In genomic region chr6:2225422-2226392, GRCh38 we compare ENCODE assay signal across 1 cellular context.
TF ChIP-seq lines count a peak whose summit lies in the region.

No MANE protein-coding gene starts in this region.

TF ChIP-seq in HepG2, 621 proteins besides CTCF, POLR2A, EP300 and RAD21 (continued from another document and continues in another):
- TF ChIP-seq ZBTB10 (CRISPR knock-in tag; IDR thresholded peaks at IDR 0.05; ENCODE audit: borderline replicate concordance), result no peak
- no peak for TF ChIP-seq RBAK (CRISPR knock-in tag; IDR thresholded peaks at IDR 0.05)
- TF ChIP-seq ZKSCAN8 (CRISPR knock-in tag; IDR thresholded peaks at IDR 0.05; ENCODE audit: borderline replicate concordance), result peak; percentile 97
- no peak for TF ChIP-seq ZBTB37 (CRISPR knock-in tag; IDR thresholded peaks at IDR 0.05)
- TF ChIP-seq ZFP37 (CRISPR knock-in tag; IDR thresholded peaks at IDR 0.05; ENCODE audit: borderline replicate concordance), result no peak
- peak; percentile 98; the same call in 1 of the 2 replicates for TF ChIP-seq ZNF124 (CRISPR knock-in tag; IDR thresholded peaks at IDR 0.05)
- TF ChIP-seq PRDM15 (CRISPR knock-in tag; IDR thresholded peaks at IDR 0.05), result no peak; the same call in 1 of the 2 replicates
- peak; percentile 95 for TF ChIP-seq MIXL1 (CRISPR knock-in tag; IDR thresholded peaks at IDR 0.05)
- peak; percentile 96 for TF ChIP-seq SAP130 (CRISPR knock-in tag; IDR thresholded peaks at IDR 0.05; ENCODE audit: low read depth)
- TF ChIP-seq ZFP36 (IDR thresholded peaks at IDR 0.05; ENCODE audit: borderline replicate concordance, low read depth, low read length, partially characterized antibody), result no peak
- no peak for TF ChIP-seq MTF1 (CRISPR knock-in tag; IDR thresholded peaks at IDR 0.05)
- no peak for TF ChIP-seq USF2 (IDR thresholded peaks at IDR 0.05; ENCODE audit: low read depth, low read length)
- no peak for TF ChIP-seq USF2 (CRISPR knock-in tag; IDR thresholded peaks at IDR 0.05; ENCODE audit: borderline replicate concordance)
- no peak; the same call in 1 of the 2 replicates for TF ChIP-seq TFDP2 (CRISPR knock-in tag; IDR thresholded peaks at IDR 0.05)
- TF ChIP-seq ZNF382 (CRISPR knock-in tag; IDR thresholded peaks at IDR 0.05; ENCODE audit: borderline replicate concordance), result no peak
- no peak for TF ChIP-seq KLF12 (CRISPR knock-in tag; IDR thresholded peaks at IDR 0.05; ENCODE audit: borderline replicate concordance)
- TF ChIP-seq HMGA1 (CRISPR knock-in tag; conservative IDR thresholded peaks at IDR 0.05), result no peak
- no peak for TF ChIP-seq CBX2 (IDR thresholded peaks at IDR 0.05; ENCODE audit: low read depth, low read length)
- no peak for TF ChIP-seq CBX2 (CRISPR knock-in tag; IDR thresholded peaks at IDR 0.05; ENCODE audit: low read depth)
- TF ChIP-seq THAP11 (CRISPR knock-in tag; IDR thresholded peaks at IDR 0.05), result peak; percentile 68
- peak; percentile 55 for TF ChIP-seq CREB1 (IDR thresholded peaks at IDR 0.05)
- peak; percentile 88 for TF ChIP-seq CREB1 (CRISPR knock-in tag; IDR thresholded peaks at IDR 0.05)
- TF ChIP-seq CC2D1A (CRISPR knock-in tag; IDR thresholded peaks at IDR 0.05), result 0 out of 2 replicates have a peak, but pooled peaks have one; percentile 40
- no peak for TF ChIP-seq ZNF280B (CRISPR knock-in tag; IDR thresholded peaks at IDR 0.05; ENCODE audit: borderline replicate concordance)
- TF ChIP-seq HOXA3 (CRISPR knock-in tag; IDR thresholded peaks at IDR 0.05), result peak; percentile 65
- peak; percentile 74; the same call in 1 of the 2 replicates for TF ChIP-seq ZBTB39 (CRISPR knock-in tag; IDR thresholded peaks at IDR 0.05)
- no peak for TF ChIP-seq RELA (CRISPR knock-in tag; IDR thresholded peaks at IDR 0.05)
- TF ChIP-seq ZNF644 (CRISPR knock-in tag; IDR thresholded peaks at IDR 0.05; ENCODE audit: low read depth), result peak; percentile 46
- no peak for TF ChIP-seq CCAR2 (optimal IDR thresholded peaks at IDR 0.05; ENCODE audit: low read depth, low read length)
- no peak; the same call in 1 of the 2 replicates for TF ChIP-seq THAP7 (CRISPR knock-in tag; IDR thresholded peaks at IDR 0.05)
- no peak for TF ChIP-seq ZNF619 (CRISPR knock-in tag; IDR thresholded peaks at IDR 0.05)
- TF ChIP-seq IKZF4 (CRISPR knock-in tag; IDR thresholded peaks at IDR 0.05; ENCODE audit: borderline replicate concordance, low read depth, not compliant biosample characterization), result no peak
- no peak for TF ChIP-seq ZNF225 (CRISPR knock-in tag; IDR thresholded peaks at IDR 0.05)
- TF ChIP-seq AHDC1 (CRISPR knock-in tag; IDR thresholded peaks at IDR 0.05; ENCODE audit: borderline replicate concordance), result peak; percentile 98
- peak; percentile 99 for TF ChIP-seq FOXJ3 (CRISPR knock-in tag; IDR thresholded peaks at IDR 0.05; ENCODE audit: borderline replicate concordance)
- no peak for TF ChIP-seq ZNF530 (CRISPR knock-in tag; IDR thresholded peaks at IDR 0.05; ENCODE audit: low read depth)
- no peak for TF ChIP-seq ATM (IDR thresholded peaks at IDR 0.05; ENCODE audit: borderline replicate concordance)
- TF ChIP-seq NBN (conservative IDR thresholded peaks at IDR 0.05), result no peak
- no peak for TF ChIP-seq ISX (CRISPR knock-in tag; conservative IDR thresholded peaks at IDR 0.05)
- no peak for TF ChIP-seq ZNF337 (CRISPR knock-in tag; IDR thresholded peaks at IDR 0.05; ENCODE audit: borderline replicate concordance, low read depth)
- TF ChIP-seq NFE2L1 (CRISPR knock-in tag; IDR thresholded peaks at IDR 0.05; ENCODE audit: borderline replicate concordance), result no peak
